Comparison of ENCODE assay signal across 18 cellular contexts in the genomic region with DNA sequence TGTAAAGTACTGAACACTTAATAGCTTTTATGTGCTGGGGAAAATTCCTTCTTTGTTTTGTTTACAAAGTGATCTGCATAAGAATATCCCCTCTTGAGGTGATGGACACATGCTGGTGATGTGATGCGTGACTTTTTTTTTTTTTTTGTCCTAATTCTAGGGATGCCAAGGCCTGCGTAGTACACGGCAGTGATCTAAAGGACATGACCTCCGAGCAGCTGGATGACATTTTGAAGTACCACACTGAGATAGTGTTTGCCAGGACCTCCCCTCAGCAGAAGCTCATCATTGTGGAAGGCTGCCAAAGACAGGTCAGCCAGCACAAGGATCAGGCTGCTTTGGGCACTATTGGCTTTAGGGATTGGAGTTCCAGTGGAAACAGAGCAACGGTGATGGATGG. TPM values are rescaled to one million over a fixed set of nuclear protein-coding genes. Genes with fewer than 3 reads are reported as not detected.
DNase-seq lines count a peak whose midpoint lies in the region; ATAC-seq and TF ChIP-seq lines count a peak whose summit lies in the region.
"Had no signal": no experiment of that assay in that cellular context is flagged by ENCODE, and none has a peak within 500 bp of the region (broad histone marks: within the 10 kb centered on the region; RNA-seq: fewer than 3 reads in every experiment).

No MANE protein-coding gene starts in this region.

- CTCF ChIA-PET in activated naive CD4-positive, alpha-beta T cell treated with anti-CD3 and anti-CD28 coated beads, Interleukin-2, amount 10 ng/mL, durations not matched to agents 7 days and 5 days (lab: Charles Lee) = interaction anchor here (0.7 to 2.1 kb wide), 3 partner anchors 10 to 259 kb away, joined by 3 to 5 read pairs (median 5); no protein-coding TSS in a partner anchor

- H3K79me2 ChIP-seq in neural progenitor cell (ENCODE audit: low read depth) = no peaks in the 10 kb centered on the region

- no peak overlapping the region for H3K9ac ChIP-seq in neural progenitor cell

- H3K27ac ChIP-seq in neural progenitor cell = no peak overlapping the region
- H3K27ac ChIP-seq: C4-2B had no signal

- H3K4me1 ChIP-seq in neural progenitor cell = no peaks in the 10 kb centered on the region

- H3K4me3 ChIP-seq in neural progenitor cell = no peak overlapping the region
- H3K4me3 ChIP-seq: MG63 had no signal

- peaks cover 21% of the 10 kb centered on the region for H3K4me1 Mint-ChIP-seq in activated naive CD4-positive, alpha-beta T cell treated with anti-CD3 and anti-CD28 coated beads, Interleukin-2, amount 10 ng/mL, durations not matched to agents 7 days and 5 days
- H3K4me1 Mint-ChIP-seq in activated T-helper 17 cell treated with anti-CD3 and anti-CD28 coated beads, Interleukin-2, amount 50 U/mL, for 72 hours = peaks cover 2% of the 10 kb centered on the region
- H3K4me1 Mint-ChIP-seq in type B pancreatic cell (ENCODE audit: unreplicated experiment) (no peaks in the 10 kb centered on the region), neural progenitor cell (no peaks in the 10 kb centered on the region)

- H3K27me3 ChIP-seq in neural progenitor cell = no peaks in the 10 kb centered on the region
- H3K27me3 ChIP-seq: MG63 had no signal

- H3K9me3 ChIP-seq in neural progenitor cell (ENCODE audit: low read depth) = no peaks in the 10 kb centered on the region
- H3K9me3 ChIP-seq: MG63 had no signal

- H4K20me1 ChIP-seq in neural progenitor cell (ENCODE audit: low read depth) = no peaks in the 10 kb centered on the region

- H3K36me3 Mint-ChIP-seq in activated naive CD4-positive, alpha-beta T cell treated with anti-CD3 and anti-CD28 coated beads, Interleukin-2, amount 10 ng/mL, durations not matched to agents 7 days and 5 days = peaks cover 90% of the 10 kb centered on the region
- H3K36me3 Mint-ChIP-seq in activated T-helper 17 cell treated with anti-CD3 and anti-CD28 coated beads, Interleukin-2, amount 50 U/mL, for 72 hours (ENCODE audit: low read depth) = peaks cover 100% of the 10 kb centered on the region
- H3K36me3 Mint-ChIP-seq in type B pancreatic cell = peaks cover 74% of the 10 kb centered on the region
- peaks cover 58% of the 10 kb centered on the region for H3K36me3 Mint-ChIP-seq in neural progenitor cell

- no peaks in the 10 kb centered on the region for H3K27me3 Mint-ChIP-seq in activated naive CD4-positive, alpha-beta T cell treated with anti-CD3 and anti-CD28 coated beads, Interleukin-2, amount 10 ng/mL, durations not matched to agents 7 days and 5 days
- no peaks in the 10 kb centered on the region for H3K27me3 Mint-ChIP-seq in activated T-helper 17 cell treated with anti-CD3 and anti-CD28 coated beads, Interleukin-2, amount 50 U/mL, for 72 hours
- no peaks in the 10 kb centered on the region for H3K27me3 Mint-ChIP-seq in type B pancreatic cell
- no peaks in the 10 kb centered on the region for H3K27me3 Mint-ChIP-seq in neural progenitor cell (ENCODE audit: insufficient read depth, low read depth)

- H3F3A ChIP-seq in neural progenitor cell (ENCODE audit: low read depth) = no peaks in the 10 kb centered on the region

- H2AFZ ChIP-seq in neural progenitor cell (replicated peaks) = no peak overlapping the region

- no peak overlapping the region for H3K4me3 Mint-ChIP-seq in activated naive CD4-positive, alpha-beta T cell treated with anti-CD3 and anti-CD28 coated beads, Interleukin-2, amount 10 ng/mL, durations not matched to agents 7 days and 5 days
- no peak overlapping the region for H3K4me3 Mint-ChIP-seq in activated T-helper 17 cell treated with anti-CD3 and anti-CD28 coated beads, Interleukin-2, amount 50 U/mL, for 72 hours
- no peak overlapping the region for H3K4me3 Mint-ChIP-seq in type B pancreatic cell
- no peak overlapping the region for H3K4me3 Mint-ChIP-seq in neural progenitor cell

- H3K27ac Mint-ChIP-seq in activated naive CD4-positive, alpha-beta T cell treated with anti-CD3 and anti-CD28 coated beads, Interleukin-2, amount 10 ng/mL, durations not matched to agents 7 days and 5 days = peak overlapping the region; percentile 47
- peak overlapping the region; percentile 28 for H3K27ac Mint-ChIP-seq in activated T-helper 17 cell treated with anti-CD3 and anti-CD28 coated beads, Interleukin-2, amount 50 U/mL, for 72 hours
- H3K27ac Mint-ChIP-seq in type B pancreatic cell (peak overlapping the region; percentile 21), neural progenitor cell (no peak overlapping the region)

- no peaks in the 10 kb centered on the region for H3K9me3 Mint-ChIP-seq in activated naive CD4-positive, alpha-beta T cell treated with anti-CD3 and anti-CD28 coated beads, Interleukin-2, amount 10 ng/mL, durations not matched to agents 7 days and 5 days
- H3K9me3 Mint-ChIP-seq in activated T-helper 17 cell treated with anti-CD3 and anti-CD28 coated beads, Interleukin-2, amount 50 U/mL, for 72 hours = no peaks in the 10 kb centered on the region
- H3K9me3 Mint-ChIP-seq in type B pancreatic cell (no peaks in the 10 kb centered on the region), neural progenitor cell (no peaks in the 10 kb centered on the region)

- no peak overlapping the region for H3K4me2 ChIP-seq in neural progenitor cell

- TF ChIP-seq POLR2A in erythroblast (IDR thresholded peaks at IDR 0.05; ENCODE audit: low read length) = no peak

- H3K36me3 ChIP-seq in neural progenitor cell = peaks cover 8% of the 10 kb centered on the region

- no peak for ATAC-seq in activated T-helper 17 cell treated with anti-CD3 and anti-CD28 coated beads, Interleukin-2, amount 50 U/mL, for 72 hours (replicated peaks)
- ATAC-seq in left ventricle myocardium superior = peak; percentile 52
- ATAC-seq: HepG2, Panc1 had no signal

- intact Hi-C loops in left ventricle myocardium superior (cut with micrococcal nuclease) = no loop called here

- DNase-seq in activated naive CD4-positive, alpha-beta T cell treated with anti-CD3 and anti-CD28 coated beads, Interleukin-2, amount 10 ng/mL, durations not matched to agents 7 days and 5 days = no peak
- no peak for DNase-seq in activated naive CD4-positive, alpha-beta T cell (lab: John Stamatoyannopoulos, UW)
- DNase-seq in left ventricle myocardium superior (no peak), type B pancreatic cell (ENCODE audit: extremely low spot score, unreplicated experiment) (no peak), DMS153 (lab: John Stamatoyannopoulos, UW) (no peak), erythroblast (lab: John Stamatoyannopoulos, UW) (no peak), neural progenitor cell (ENCODE audit: low spot score) (no peak)
- DNase-seq: Calu3, DMS79 treated with DMSO at 0.1 percent for 48 hours, MG63, NCI-H1105 treated with DMSO at 0.1 percent for 48 hours, NCI-H187, NCI-H82, SHP77 had no signal

- TF ChIP-seq CTCF in type B pancreatic cell (conservative IDR thresholded peaks at IDR 0.05) = no peak
- no peak for TF ChIP-seq CTCF in neural progenitor cell (IDR thresholded peaks at IDR 0.05)

RNA-seq across cellular contexts. Expression of a gene that starts 24.7 kb away (rescaled TPM):
- total RNA-seq in activated T-helper 17 cell treated with anti-CD3 and anti-CD28 coated beads, Interleukin-2, amount 50 U/mL, for 72 hours = 100 to 1,000 TPM; 206 to 244 TPM
- total RNA-seq in left ventricle myocardium superior (269 TPM), type B pancreatic cell (ENCODE audit: low replicate concordance) (374 and 695 TPM in 2 replicates), neural progenitor cell (ENCODE audit: low replicate concordance) (61.5 and 92.5 TPM in 2 replicates)
